ENCODE assay signal across 9 cellular contexts in genomic region chr11:128502736-128503135, GRCh38.
DNase-seq lines count a peak whose midpoint lies in the region; ATAC-seq and TF ChIP-seq lines count a peak whose summit lies in the region.
"Had no signal": no experiment of that assay in that cellular context is flagged by ENCODE, and none has a peak within 500 bp of the region (broad histone marks: within the 10 kb centered on the region; RNA-seq: fewer than 3 reads in every experiment).

No MANE protein-coding gene starts in this region.

- no peaks in the 10 kb centered on the region for H3F3A ChIP-seq in GM23338 (replicated peaks; ENCODE audit: low read depth)

- H3K4me1 Mint-ChIP-seq in endothelial cell (ENCODE audit: unreplicated experiment) = peaks cover 52% of the 10 kb centered on the region
- peaks cover 30% of the 10 kb centered on the region for H3K4me1 Mint-ChIP-seq in GM23338

- WGBS in testis, 2 donors = 59 to 67% methylated on average over 4 of the region's 4 CpGs

- H3K36me3 Mint-ChIP-seq in endothelial cell (ENCODE audit: low read depth, unreplicated experiment) (peaks cover 71% of the 10 kb centered on the region), GM23338 (ENCODE audit: low read depth) (peaks cover 7% of the 10 kb centered on the region; the same call in 1 of the 3 replicates)

- no peaks in the 10 kb centered on the region for H3K9me2 ChIP-seq in GM23338 (ENCODE audit: insufficient read depth)

- H4K20me1 ChIP-seq in GM23338 (replicated peaks; ENCODE audit: insufficient read depth) = peaks cover 18% of the 10 kb centered on the region; the same call in 1 of the 2 replicates

- no peak for ATAC-seq in GM23338

- H3K79me2 ChIP-seq in GM23338 (replicated peaks; ENCODE audit: insufficient read depth) = peaks cover 60% of the 10 kb centered on the region

- no peaks in the 10 kb centered on the region for H3K9me3 ChIP-seq in SJCRH30 (replicated peaks)
- H3K9me3 ChIP-seq in testis = no peaks in the 10 kb centered on the region

- TF ChIP-seq CTCF in endothelial cell (IDR thresholded peaks at IDR 0.05; ENCODE audit: unreplicated experiment) (no peak), testis (IDR thresholded peaks at IDR 0.05) (no peak), GM23338 (conservative IDR thresholded peaks at IDR 0.05; ENCODE audit: low read depth in 2 of 2) (no peak)

- TF ChIP-seq POLR2A in testis (IDR thresholded peaks at IDR 0.05) = no peak

- H3K36me3 ChIP-seq in SJCRH30 = peaks cover 2% of the 10 kb centered on the region
- no peaks in the 10 kb centered on the region for H3K36me3 ChIP-seq in testis (ENCODE audit: low read depth, missing control alignments)
- peaks cover 3% of the 10 kb centered on the region; the same call in 1 of the 2 replicates for H3K36me3 ChIP-seq in GM23338 (ENCODE audit: insufficient read depth)

- CTCF ChIA-PET in HEK293T (lab: Yijun Ruan, JAX) = no interaction called here

- H3K4me1 ChIP-seq in SJCRH30 (peaks cover 33% of the 10 kb centered on the region), testis (peaks cover 23% of the 10 kb centered on the region), GM23338 (ENCODE audit: insufficient read depth) (peaks cover 37% of the 10 kb centered on the region)

- H3K9me3 Mint-ChIP-seq in endothelial cell (ENCODE audit: unreplicated experiment) = peaks cover 11% of the 10 kb centered on the region
- H3K9me3 Mint-ChIP-seq in GM23338 = peaks cover 5% of the 10 kb centered on the region; the same call in 2 of the 3 replicates

- H3K27ac ChIP-seq in SJCRH30 = no peak overlapping the region
- H3K27ac ChIP-seq in testis = no peak overlapping the region
- no peak overlapping the region for H3K27ac ChIP-seq in GM23338 (ENCODE audit: low read depth)

- peaks cover 3% of the 10 kb centered on the region for H3K27me3 Mint-ChIP-seq in endothelial cell (ENCODE audit: unreplicated experiment)
- H3K27me3 Mint-ChIP-seq in GM23338 (ENCODE audit: insufficient read depth, low read depth, poor library complexity) = peaks cover 2% of the 10 kb centered on the region

- H3K4me2 ChIP-seq in GM23338 = no peak overlapping the region

- no peak overlapping the region for H3K4me3 ChIP-seq in SJCRH30
- H3K4me3 ChIP-seq in testis = no peak overlapping the region
- no peak overlapping the region for H3K4me3 ChIP-seq in GM23338

- intact Hi-C loops in testis (cut with DNase I; ENCODE audit: low total_unique reads) = no loop called here

- peak overlapping the region; percentile 34 for H3K4me3 Mint-ChIP-seq in endothelial cell (ENCODE audit: unreplicated experiment)
- no peak overlapping the region for H3K4me3 Mint-ChIP-seq in GM23338
- H3K4me3 Mint-ChIP-seq: neural crest cell had no signal

- H3K27ac Mint-ChIP-seq in endothelial cell (ENCODE audit: unreplicated experiment) (peak overlapping the region; percentile 87), GM23338 (no peak overlapping the region)

- peak; percentile 47 for DNase-seq in ELF-1 (ENCODE audit: low read depth, low spot score)
- peak; percentile 45 to 61 for DNase-seq in SJCRH30
- DNase-seq in endothelial cell (ENCODE audit: low spot score) = no peak
- peak; percentile 73 for DNase-seq in pulmonary artery endothelial cell (ENCODE audit: low read depth, low spot score)
- DNase-seq in testis = no peak
- DNase-seq in HEK293T (ENCODE audit: extremely low spot score) = no peak
- DNase-seq in ureter (ENCODE audit: low spot score) = no peak
- DNase-seq in GM23338 (ENCODE audit: low spot score) = no peak

- POLR2A ChIA-PET in HEK293T (lab: Yijun Ruan, JAX) = no interaction called here

- H2AFZ ChIP-seq in GM23338 = no peak overlapping the region

- H3K27me3 ChIP-seq in SJCRH30 = no peaks in the 10 kb centered on the region
- H3K27me3 ChIP-seq in testis = no peaks in the 10 kb centered on the region
- no peaks in the 10 kb centered on the region for H3K27me3 ChIP-seq in GM23338 (ENCODE audit: insufficient read depth)

TF ChIP-seq in HEK293T, 16 proteins besides CTCF, POLR2A, EP300 and RAD21:
- TF ChIP-seq SUZ12 (IDR thresholded peaks at IDR 0.05) (no peak), SP1 (IDR thresholded peaks at IDR 0.05) (no peak), FOXM1 (IDR thresholded peaks at IDR 0.05; ENCODE audit: borderline replicate concordance) (no peak), FOXA1 (IDR thresholded peaks at IDR 0.05) (no peak), BHLHE40 (IDR thresholded peaks at IDR 0.05; ENCODE audit: borderline replicate concordance) (no peak)

TF ChIP-seq in GM23338, 12 proteins besides CTCF, POLR2A, EP300 and RAD21 (continues in another document):
- no peak for TF ChIP-seq ZNF331 (CRISPR knock-in tag; IDR thresholded peaks at IDR 0.05; ENCODE audit: low read depth)
- TF ChIP-seq NANOG (IDR thresholded peaks at IDR 0.05; ENCODE audit: borderline replicate concordance) = no peak
- TF ChIP-seq, protein P1, sequence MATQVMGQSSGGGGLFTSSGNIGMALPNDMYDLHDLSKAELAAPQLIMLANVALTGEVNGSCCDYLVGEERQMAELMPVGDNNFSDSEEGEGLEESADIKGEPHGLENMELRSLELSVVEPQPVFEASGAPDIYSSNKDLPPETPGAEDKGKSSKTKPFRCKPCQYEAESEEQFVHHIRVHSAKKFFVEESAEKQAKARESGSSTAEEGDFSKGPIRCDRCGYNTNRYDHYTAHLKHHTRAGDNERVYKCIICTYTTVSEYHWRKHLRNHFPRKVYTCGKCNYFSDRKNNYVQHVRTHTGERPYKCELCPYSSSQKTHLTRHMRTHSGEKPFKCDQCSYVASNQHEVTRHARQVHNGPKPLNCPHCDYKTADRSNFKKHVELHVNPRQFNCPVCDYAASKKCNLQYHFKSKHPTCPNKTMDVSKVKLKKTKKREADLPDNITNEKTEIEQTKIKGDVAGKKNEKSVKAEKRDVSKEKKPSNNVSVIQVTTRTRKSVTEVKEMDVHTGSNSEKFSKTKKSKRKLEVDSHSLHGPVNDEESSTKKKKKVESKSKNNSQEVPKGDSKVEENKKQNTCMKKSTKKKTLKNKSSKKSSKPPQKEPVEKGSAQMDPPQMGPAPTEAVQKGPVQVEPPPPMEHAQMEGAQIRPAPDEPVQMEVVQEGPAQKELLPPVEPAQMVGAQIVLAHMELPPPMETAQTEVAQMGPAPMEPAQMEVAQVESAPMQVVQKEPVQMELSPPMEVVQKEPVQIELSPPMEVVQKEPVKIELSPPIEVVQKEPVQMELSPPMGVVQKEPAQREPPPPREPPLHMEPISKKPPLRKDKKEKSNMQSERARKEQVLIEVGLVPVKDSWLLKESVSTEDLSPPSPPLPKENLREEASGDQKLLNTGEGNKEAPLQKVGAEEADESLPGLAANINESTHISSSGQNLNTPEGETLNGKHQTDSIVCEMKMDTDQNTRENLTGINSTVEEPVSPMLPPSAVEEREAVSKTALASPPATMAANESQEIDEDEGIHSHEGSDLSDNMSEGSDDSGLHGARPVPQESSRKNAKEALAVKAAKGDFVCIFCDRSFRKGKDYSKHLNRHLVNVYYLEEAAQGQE (IDR thresholded peaks at IDR 0.05; ENCODE audit: unreplicated experiment) = no peak
- TF ChIP-seq EZH2phosphoT487 (IDR thresholded peaks at IDR 0.05; ENCODE audit: unreplicated experiment) = no peak
- no peak for TF ChIP-seq POLR2AphosphoS5 (IDR thresholded peaks at IDR 0.05; ENCODE audit: low read depth)
- no peak for TF ChIP-seq JUNB (IDR thresholded peaks at IDR 0.05; ENCODE audit: unreplicated experiment)

Comparison
In these comparisons a context has a peak if more than half of its experiments do, and no peak if none do; other contexts are left out.
1. DNase-seq: peak in ELF-1 (single experiment), SJCRH30 (2 of 2) and pulmonary artery endothelial cell (single experiment); none in endothelial cell (single experiment), testis (single experiment), HEK293T (single experiment), ureter (single experiment) and GM23338 (single experiment).